Comparison of ENCODE assay signal across 10 cellular contexts in the genomic region with DNA sequence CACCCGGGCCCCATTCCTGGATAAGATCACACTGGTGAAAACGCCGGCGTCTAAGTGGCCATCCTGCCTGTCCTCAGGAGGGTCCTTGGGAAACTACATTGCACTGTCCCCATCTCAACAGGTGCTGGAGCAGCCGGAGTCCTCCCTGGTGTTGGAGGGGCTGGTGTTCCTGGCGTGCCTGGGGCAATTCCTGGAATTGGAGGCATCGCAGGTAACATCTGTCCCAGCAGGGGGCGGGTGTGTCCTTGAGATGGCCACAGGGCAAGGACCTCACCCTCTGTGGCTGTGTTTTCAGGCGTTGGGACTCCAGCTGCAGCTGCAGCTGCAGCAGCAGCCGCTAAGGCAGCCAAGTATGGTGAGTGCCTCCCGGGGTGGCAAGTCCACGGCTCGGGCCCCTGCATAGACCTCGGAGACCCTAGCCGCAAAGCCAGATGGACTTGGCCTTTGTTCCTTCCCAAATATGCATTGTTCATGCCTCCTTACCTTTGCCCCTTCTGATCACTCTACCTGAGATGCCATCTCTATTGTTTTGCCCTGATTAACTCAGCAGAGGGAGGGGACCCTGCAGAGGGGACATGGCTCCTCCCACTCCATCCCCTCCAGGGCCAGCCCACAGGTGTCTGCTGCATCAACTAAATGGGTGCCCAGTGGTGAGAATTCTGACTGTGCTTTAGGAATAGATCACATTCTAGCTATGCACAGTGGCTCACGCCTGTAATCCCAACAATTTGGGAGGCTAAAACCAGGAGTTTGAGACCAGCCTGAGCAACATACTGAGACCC. TPM values are rescaled to one million over a fixed set of nuclear protein-coding genes. Genes with fewer than 3 reads are reported as not detected.
A peak's percentile ranks its signal among the peaks of the same experiment; 100 is the strongest.
DNase-seq lines count a peak whose midpoint lies in the region; ATAC-seq, FAIRE-seq and TF ChIP-seq lines count a peak whose summit lies in the region.
"Had no signal": no experiment of that assay in that cellular context is flagged by ENCODE, and none has a peak within 500 bp of the region (broad histone marks: within the 10 kb centered on the region; RNA-seq: fewer than 3 reads in every experiment).

No MANE protein-coding gene starts in this region.

- no peaks in the 10 kb centered on the region for H3K4me1 Mint-ChIP-seq in neural crest cell

- H3K27me3 Mint-ChIP-seq in neural crest cell (ENCODE audit: low read depth): peaks cover 31% of the 10 kb centered on the region
- H3K27me3 Mint-ChIP-seq: activated naive CD8-positive, alpha-beta T cell had no signal

- TF ChIP-seq POLR2A in GM12878 (IDR thresholded peaks at IDR 0.05; ENCODE audit: low read depth, low read length): no peak

- in situ Hi-C loops in GM12878 (cut with MboI): no loop called here

- no peak overlapping the region for H3K4me3 ChIP-seq in LNCaP clone FGC (ENCODE audit: low read depth, low read length)
- no peak overlapping the region for H3K4me3 ChIP-seq in GM12878

- H3K4me1 ChIP-seq in GM12878 (ENCODE audit: control insufficient read depth, insufficient read depth, low read length): no peaks in the 10 kb centered on the region

- no TSS peak for BruUV-seq in GM12878 (replicated peaks; lab: Mats Ljungman, UMichigan)

- no peak for FAIRE-seq in GM12878 (lab: Jason Lieb, UNC)

- H3K27ac Mint-ChIP-seq in neural crest cell (ENCODE audit: unreplicated experiment): no peak overlapping the region
- H3K27ac Mint-ChIP-seq: activated naive CD8-positive, alpha-beta T cell; naive B cell had no signal

- TF ChIP-seq RAD21 in GM12878 (IDR thresholded peaks at IDR 0.05; ENCODE audit: insufficient read depth, low read depth, low read length): peak; percentile 34; the same call in 1 of the 2 replicates

- TF ChIP-seq CTCF in GM10248 (IDR thresholded peaks at IDR 0.05; ENCODE audit: control extremely low read depth, extremely low read depth, low read depth, missing control alignments): peak; percentile 36
- TF ChIP-seq CTCF in LNCaP clone FGC (IDR thresholded peaks at IDR 0.05; ENCODE audit: control insufficient read depth, extremely low read depth, insufficient read depth): peak; percentile 45
- peak; percentile 33 to 42 (median 35); a peak in 3 of 6 replicates for TF ChIP-seq CTCF in GM12878 (IDR thresholded peaks at IDR 0.05 in 2 of 3, conservative IDR thresholded peaks at IDR 0.05 in 1 of 3; ENCODE audit: control insufficient read depth in 2 of 3, extremely low read depth in 1 of 3, insufficient read depth in 1 of 3, low read depth in 3 of 3, low read length in 3 of 3)
- TF ChIP-seq CTCF in neural crest cell (conservative IDR thresholded peaks at IDR 0.05): peak; percentile 45

- H3K9ac ChIP-seq in GM12878 (ENCODE audit: control insufficient read depth, insufficient read depth, low read length): no peak overlapping the region

- DNase-seq in GM10248 (ENCODE audit: extremely low spot score) (no peak), LNCaP clone FGC (ENCODE audit: low read depth) (no peak), GM12878 (ENCODE audit: low read depth, low spot score) (no peak), neural crest cell (ENCODE audit: low read depth, low spot score) (peak; percentile 42), GM19238 (ENCODE audit: insufficient read length, low spot score) (no peak), NCI-H345 (lab: John Stamatoyannopoulos, UW) (no peak), GOT3 (lab: John Stamatoyannopoulos, UW) (no peak)
- DNase-seq: naive B cell had no signal

- no peak overlapping the region for H3K27ac ChIP-seq in GM12878 (ENCODE audit: control insufficient read depth, insufficient read depth)

- no peaks in the 10 kb centered on the region for H3K36me3 ChIP-seq in GM12878 (ENCODE audit: control insufficient read depth in 2 of 2, insufficient read depth in 2 of 2, low read length in 1 of 2)

- no peak overlapping the region for H3K4me3 Mint-ChIP-seq in neural crest cell
- H3K4me3 Mint-ChIP-seq: activated naive CD8-positive, alpha-beta T cell; naive B cell had no signal

- no peak for TF ChIP-seq EP300 in GM12878 (IDR thresholded peaks at IDR 0.05; ENCODE audit: borderline replicate concordance in 1 of 2, control insufficient read depth in 1 of 2, low read depth in 2 of 2, low read length in 2 of 2)

- no peaks in the 10 kb centered on the region for H4K20me1 ChIP-seq in GM12878 (ENCODE audit: control insufficient read depth, insufficient read depth)

- SMC1A ChIA-PET in GM12878 (lab: Charles Lee; ENCODE audit: uncharacterized antibody, unreplicated experiment): no interaction called here

- H3K4me2 ChIP-seq in GM12878 (ENCODE audit: control insufficient read depth, insufficient read depth): no peak overlapping the region

- H3K27me3 ChIP-seq in GM12878 (replicated peaks in 1 of 2; ENCODE audit: control insufficient read depth in 2 of 2, insufficient read depth in 2 of 2, low read length in 1 of 2): no peaks in the 10 kb centered on the region; a peak in 1 of 4 replicates

- ATAC-seq in GM12878 (peak; percentile 71), HG03135 (IDR thresholded peaks at IDR 0.05; ENCODE audit: unreplicated experiment) (no peak)

- intact Hi-C loops in GM12878 (cut with micrococcal nuclease; ENCODE audit: unreplicated experiment): no loop called here

- H3K79me2 ChIP-seq in GM12878 (ENCODE audit: control insufficient read depth, insufficient read depth, low read length): no peaks in the 10 kb centered on the region

- no peaks in the 10 kb centered on the region for H3K9me3 ChIP-seq in GM12878 (replicated peaks; ENCODE audit: control insufficient read depth, insufficient read depth, low read length)

- CTCF ChIA-PET in GM10248 (lab: Yijun Ruan, JAX) (no interaction called here), GM12878 (lab: Yijun Ruan, JAX) (no interaction called here)

- whole genome bisulfite sequencing in GM12878 (ENCODE audit: insufficient coverage, insufficient replicate concordance, low lambda C conversion rate, missing lambda C conversion rate): 24% methylated on average over 16 of the region's 16 CpGs

- no peaks in the 10 kb centered on the region for H3K36me3 Mint-ChIP-seq in neural crest cell (ENCODE audit: low read depth)
- H3K36me3 Mint-ChIP-seq: activated naive CD8-positive, alpha-beta T cell; naive B cell had no signal

- H2AFZ ChIP-seq in GM12878 (ENCODE audit: control insufficient read depth, low read depth, low read length): no peak overlapping the region

- RAD21 ChIA-PET in GM12878 (lab: Charles Lee; ENCODE audit: unreplicated experiment): no interaction called here

- H3K9me3 Mint-ChIP-seq in neural crest cell: no peaks in the 10 kb centered on the region

- POLR2A ChIA-PET in GM10248 (lab: Yijun Ruan, JAX) (no interaction called here), GM12878 (lab: Charles Lee) (no interaction called here)

TF ChIP-seq in GM12878, 131 proteins besides CTCF, POLR2A, EP300 and RAD21 (continues in another document):
- TF ChIP-seq MEF2B (IDR thresholded peaks at IDR 0.05; ENCODE audit: partially characterized antibody, poor library complexity, severe bottlenecking) (no peak), NR2C2 (IDR thresholded peaks at IDR 0.05; ENCODE audit: borderline replicate concordance, control insufficient read depth, insufficient read length, low read depth) (no peak), SMARCA5 (IDR thresholded peaks at IDR 0.05) (no peak), E2F4 (IDR thresholded peaks at IDR 0.05; ENCODE audit: low read depth, low read length) (no peak), ZNF207 (IDR thresholded peaks at IDR 0.05; ENCODE audit: borderline replicate concordance) (no peak)

RNA-seq across cellular contexts. Expression of gene ELN, which starts 23.8 kb away (rescaled TPM):
- total RNA-seq in GM12878 (2013; cell fraction: nucleolus; rRNA removed): not detected in 2 replicates
- total RNA-seq in GM12878 (2014; rRNA removed): not detected in 2 replicates
- not detected in 2 replicates for total RNA-seq in GM12878 (2014; rRNA removed; fragmentation: Illumina TruSeq; extraction: Trizol)
- 0.08 and 0.19 TPM in 2 replicates for total RNA-seq in GM12878 (2021)
- not detected for polyA plus RNA-seq in GM12878 (2011; ENCODE audit: low read depth)
- not detected in 2 replicates for polyA plus RNA-seq in GM12878 (2011; rRNA removed)
- not detected in 2 replicates for polyA plus RNA-seq in GM12878 (2011; cell fraction: cytosol; rRNA removed)
- not detected in 2 replicates for polyA plus RNA-seq in GM12878 (2011; cell fraction: nucleus; rRNA removed)
- polyA plus RNA-seq in GM12878 (2012): not detected in 2 replicates
- polyA plus RNA-seq in GM12878 (2014; fragmentation: Illumina TruSeq; extraction: Trizol): not detected in 2 replicates
- polyA plus RNA-seq in GM12878 (2014; fragmentation: Nextera tagmentation; extraction: Ambion mirVana): not detected
- not detected in 2 replicates for polyA plus RNA-seq in GM12878 (2014; rRNA removed)
- polyA plus RNA-seq in GM12878 (2016; fragmentation: Nextera tagmentation; extraction: Ambion mirVana): under 1 TPM; 0.23 to 0.27 TPM
- polyA minus RNA-seq in GM12878 (2011; rRNA and poly(A)+ RNA removed): not detected in 2 replicates
- polyA minus RNA-seq in GM12878 (2011; cell fraction: cytosol; rRNA and poly(A)+ RNA removed): not detected in 2 replicates
- polyA minus RNA-seq in GM12878 (2011; cell fraction: nucleus; rRNA and poly(A)+ RNA removed): not detected in 2 replicates
- total RNA-seq in neural crest cell: 0.41 and 1.0 TPM in 2 replicates

RNA-seq across cellular contexts. Expression of gene LIMK1, which starts 31.8 kb away (rescaled TPM):
- total RNA-seq in GM12878 (2013; cell fraction: nucleolus; rRNA removed): 38.9 and 47.2 TPM in 2 replicates
- total RNA-seq in GM12878 (2014; rRNA removed) (41.0 and 42.6 TPM in 2 replicates), GM12878 (2014; rRNA removed; fragmentation: Illumina TruSeq; extraction: Trizol) (21.9 and 24.5 TPM in 2 replicates), GM12878 (2021) (55.8 and 59.4 TPM in 2 replicates), neural crest cell (80.4 and 82.1 TPM in 2 replicates)
- 18.7 TPM for polyA plus RNA-seq in GM12878 (2011; ENCODE audit: low read depth)
- polyA plus RNA-seq in GM12878 (2011; rRNA removed) (17.6 and 46.1 TPM in 2 replicates), GM12878 (2014; fragmentation: Illumina TruSeq; extraction: Trizol) (10.5 and 33.0 TPM in 2 replicates), GM12878 (2014; fragmentation: Nextera tagmentation; extraction: Ambion mirVana) (under 1 TPM; 0.71 to 0.77 TPM), GM12878 (2014; rRNA removed) (40.6 and 45.4 TPM in 2 replicates), GM12878 (2016; fragmentation: Nextera tagmentation; extraction: Ambion mirVana) (10 to 100 TPM; 15.0 to 18.1 TPM)
- 80.0 and 80.6 TPM in 2 replicates for polyA plus RNA-seq in GM12878 (2011; cell fraction: cytosol; rRNA removed)
- polyA plus RNA-seq in GM12878 (2011; cell fraction: nucleus; rRNA removed): 95.4 and 153 TPM in 2 replicates
- 39.3 and 42.2 TPM in 2 replicates for polyA plus RNA-seq in GM12878 (2012)
- polyA minus RNA-seq in GM12878 (2011; rRNA and poly(A)+ RNA removed): 49.7 and 84.6 TPM in 2 replicates
- 24.6 and 30.9 TPM in 2 replicates for polyA minus RNA-seq in GM12878 (2011; cell fraction: cytosol; rRNA and poly(A)+ RNA removed)
- 15.8 and 30.3 TPM in 2 replicates for polyA minus RNA-seq in GM12878 (2011; cell fraction: nucleus; rRNA and poly(A)+ RNA removed)
